Comparison of ENCODE assay signal across 24 cellular contexts in genomic region chr5:53199882-53200281, GRCh38.
"Had no signal": no experiment of that assay in that cellular context is flagged by ENCODE, and none has a peak within 500 bp of the region (broad histone marks: within the 10 kb centered on the region; RNA-seq: fewer than 3 reads in every experiment).

No MANE protein-coding gene starts in this region.

- H3K4me1 Mint-ChIP-seq: naive B cell; natural killer cell; nephron progenitor cell; neural progenitor cell; stimulated activated memory B cell treated with anti-CD40 and anti-IgM and Interleukin-4, amounts not matched to agents 10 μg/mL and 1 μg/mL and 100 μg/mL, for 72 hours; stimulated activated naive CD8-positive, alpha-beta T cell treated with anti-CD3 and anti-CD28 coated beads, Interleukin-15, amount 100 ng/mL, for 72 hours had no signal

- H3K9me3 Mint-ChIP-seq: mesothelial cell of epicardium; nephron progenitor cell; neural progenitor cell; stimulated activated memory B cell treated with anti-CD40 and anti-IgM and Interleukin-4, amounts not matched to agents 10 μg/mL and 1 μg/mL and 100 μg/mL, for 72 hours; stimulated activated naive CD8-positive, alpha-beta T cell treated with anti-CD3 and anti-CD28 coated beads, Interleukin-15, amount 100 ng/mL, for 72 hours; type B pancreatic cell had no signal

- H3K9me3 ChIP-seq: left ventricle myocardium inferior, neutrophil, ovary, right atrium auricular region, spleen, tibial nerve, uterus had no signal

- DNase-seq: islet precursor cell; left ventricle myocardium inferior; naive B cell; natural killer cell; nephron progenitor cell; occipital lobe; ovary; spleen; stimulated activated CD4-positive, alpha-beta T cell treated with anti-CD3 and anti-CD28 coated beads, Interleukin-4, amount 100 ng/mL, for 24 hours; stimulated activated naive CD4-positive, alpha-beta T cell treated with Interleukin-2 at 50 U/mL for 16 hours; substantia nigra; uterus had no signal

- H3K36me3 Mint-ChIP-seq: mesothelial cell of epicardium; naive B cell; natural killer cell; neural progenitor cell; stimulated activated memory B cell treated with anti-CD40 and anti-IgM and Interleukin-4, amounts not matched to agents 10 μg/mL and 1 μg/mL and 100 μg/mL, for 72 hours; type B pancreatic cell had no signal

- H3K4me1 ChIP-seq: left ventricle myocardium inferior, neural progenitor cell, right atrium auricular region, spleen, tibial nerve, uterus had no signal

- H3K4me3 ChIP-seq: left ventricle myocardium inferior, lung, neural progenitor cell, ovary, right atrium auricular region, skin epidermis, spleen, tibial nerve, uterus had no signal

- H3K4me3 Mint-ChIP-seq: mesothelial cell of epicardium; naive B cell; natural killer cell; nephron progenitor cell; neural progenitor cell; stimulated activated memory B cell treated with anti-CD40 and anti-IgM and Interleukin-4, amounts not matched to agents 10 μg/mL and 1 μg/mL and 100 μg/mL, for 72 hours; stimulated activated naive CD8-positive, alpha-beta T cell treated with anti-CD3 and anti-CD28 coated beads, Interleukin-15, amount 100 ng/mL, for 72 hours; type B pancreatic cell had no signal

- H3K4me2 ChIP-seq: neural progenitor cell had no signal

- H3K36me3 ChIP-seq: left ventricle myocardium inferior, neural progenitor cell, neutrophil, ovary, right atrium auricular region, spleen, tibial nerve, uterus had no signal

- H3K27ac Mint-ChIP-seq: mesothelial cell of epicardium; naive B cell; natural killer cell; nephron progenitor cell; neural progenitor cell; progenitor cell of endocrine pancreas; stimulated activated memory B cell treated with anti-CD40 and anti-IgM and Interleukin-4, amounts not matched to agents 10 μg/mL and 1 μg/mL and 100 μg/mL, for 72 hours; stimulated activated naive CD8-positive, alpha-beta T cell treated with anti-CD3 and anti-CD28 coated beads, Interleukin-15, amount 100 ng/mL, for 72 hours; type B pancreatic cell had no signal

- H3K27me3 ChIP-seq: neural progenitor cell, neutrophil, ovary, right atrium auricular region, tibial nerve, uterus had no signal

- H3K27ac ChIP-seq: left ventricle myocardium inferior, neural progenitor cell, neutrophil, ovary, right atrium auricular region, skin epidermis, spleen, tibial nerve, uterus had no signal

- ATAC-seq: natural killer cell; sciatic nerve; stimulated activated naive CD8-positive, alpha-beta T cell treated with anti-CD3 and anti-CD28 coated beads, Interleukin-15, amount 100 ng/mL, for 72 hours had no signal

- H3K9ac ChIP-seq: neural progenitor cell had no signal

- H2AFZ ChIP-seq: neural progenitor cell had no signal

- H3K27me3 Mint-ChIP-seq: progenitor cell of endocrine pancreas; stimulated activated naive CD8-positive, alpha-beta T cell treated with anti-CD3 and anti-CD28 coated beads, Interleukin-15, amount 100 ng/mL, for 72 hours had no signal
